Comparison of ENCODE assay signal across 1 cellular context in genomic region chr9:23790341-23791260, GRCh38.
TF ChIP-seq lines count a peak whose summit lies in the region.

No MANE protein-coding gene starts in this region.

TF ChIP-seq in HEK293, 187 proteins besides CTCF, POLR2A, EP300 and RAD21 (continued from another document):
- TF ChIP-seq PRDM2 (tag by site-specific recombination; IDR thresholded peaks at IDR 0.05; ENCODE audit: borderline replicate concordance) (no peak), ZNF211 (tag by site-specific recombination; IDR thresholded peaks at IDR 0.05; ENCODE audit: low read depth) (no peak), ZNF843 (tag by site-specific recombination; IDR thresholded peaks at IDR 0.05) (peak; percentile 48; the same call in 1 of the 2 replicates), ZNF202 (tag by site-specific recombination; IDR thresholded peaks at IDR 0.05; ENCODE audit: borderline replicate concordance) (no peak), PRDM6 (tag by site-specific recombination; IDR thresholded peaks at IDR 0.05) (peak; percentile 94), ZNF362 (tag by site-specific recombination; IDR thresholded peaks at IDR 0.05) (no peak), KLF9 (tag by site-specific recombination; IDR thresholded peaks at IDR 0.05; ENCODE audit: low read depth) (no peak), OVOL3 (tag by site-specific recombination; IDR thresholded peaks at IDR 0.05) (peak; percentile 57; the same call in 1 of the 2 replicates), ZNF777 (tag by site-specific recombination; IDR thresholded peaks at IDR 0.05; ENCODE audit: borderline replicate concordance) (no peak), ZNF600 (tag by site-specific recombination; IDR thresholded peaks at IDR 0.05) (0 out of 2 replicates have a peak, but pooled peaks have one; percentile 48), GLIS1 (tag by site-specific recombination; IDR thresholded peaks at IDR 0.05) (no peak), ZNF792 (tag by site-specific recombination; IDR thresholded peaks at IDR 0.05) (no peak), ZNF341 (tag by site-specific recombination; IDR thresholded peaks at IDR 0.05; ENCODE audit: low read depth) (no peak), OSR2 (tag by site-specific recombination; IDR thresholded peaks at IDR 0.05) (peak; percentile 11; the same call in 1 of the 2 replicates), ZBTB17 (tag by site-specific recombination; IDR thresholded peaks at IDR 0.05) (peak; percentile 79), FEZF1 (tag by site-specific recombination; IDR thresholded peaks at IDR 0.05) (peak; percentile 80), ZNF548 (tag by site-specific recombination; IDR thresholded peaks at IDR 0.05) (no peak), ZNF112 (tag by site-specific recombination; IDR thresholded peaks at IDR 0.05) (no peak), ZNF639 (tag by site-specific recombination; IDR thresholded peaks at IDR 0.05) (no peak), ZNF423 (tag by site-specific recombination; IDR thresholded peaks at IDR 0.05) (no peak), ZNF23 (tag by site-specific recombination; IDR thresholded peaks at IDR 0.05; ENCODE audit: borderline replicate concordance) (no peak), BCL11B (tag by site-specific recombination; IDR thresholded peaks at IDR 0.05; ENCODE audit: low read depth) (no peak), TSHZ1 (tag by site-specific recombination; IDR thresholded peaks at IDR 0.05; ENCODE audit: borderline replicate concordance) (0 out of 2 replicates have a peak, but pooled peaks have one; percentile 10), ZNF518A (tag by site-specific recombination; conservative IDR thresholded peaks at IDR 0.05; ENCODE audit: low read depth) (no peak), TCF7L2 (IDR thresholded peaks at IDR 0.05; ENCODE audit: borderline replicate concordance, low read depth, low read length) (0 out of 2 replicates have a peak, but pooled peaks have one; percentile 36), YY1 (tag by site-specific recombination; IDR thresholded peaks at IDR 0.05) (no peak), ZSCAN23 (tag by site-specific recombination; IDR thresholded peaks at IDR 0.05) (no peak), ZNF280D (tag by site-specific recombination; IDR thresholded peaks at IDR 0.05) (no peak), ZNF707 (tag by site-specific recombination; IDR thresholded peaks at IDR 0.05) (no peak), KLF17 (tag by site-specific recombination; IDR thresholded peaks at IDR 0.05) (no peak), ZNF140 (tag by site-specific recombination; IDR thresholded peaks at IDR 0.05) (no peak), ZNF549 (tag by site-specific recombination; IDR thresholded peaks at IDR 0.05) (no peak), SCRT2 (tag by site-specific recombination; IDR thresholded peaks at IDR 0.05) (no peak), SP7 (tag by site-specific recombination; IDR thresholded peaks at IDR 0.05) (0 out of 2 replicates have a peak, but pooled peaks have one; percentile 44)
TF ChIP-seq in HEK293: peak in this region for 12.
